1 cellular context compared by ENCODE assay signal in the genomic region with DNA sequence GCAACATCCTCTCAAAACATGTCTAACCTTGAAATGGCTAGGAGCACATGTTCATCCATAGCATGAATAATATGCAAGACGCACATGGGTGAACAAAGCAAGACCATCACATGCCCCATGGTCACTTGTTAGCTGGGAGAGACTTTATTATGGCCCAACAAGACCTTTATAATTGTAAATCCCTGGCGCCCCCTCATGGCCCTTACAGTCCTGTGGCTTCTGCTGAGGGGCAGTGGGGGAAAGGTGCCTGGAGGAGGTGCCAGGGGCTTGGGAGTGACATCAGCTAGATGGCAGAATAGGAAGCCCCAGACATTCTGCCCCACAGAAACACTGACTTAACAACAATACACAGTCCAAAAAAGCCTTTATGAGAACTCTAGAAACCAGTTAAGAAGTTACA.
TF ChIP-seq lines count a peak whose summit lies in the region.

No MANE protein-coding gene starts in this region.

TF ChIP-seq in SK-N-SH, 30 proteins besides CTCF, POLR2A, EP300 and RAD21 (continued from another document):
- TF ChIP-seq, protein P1, sequence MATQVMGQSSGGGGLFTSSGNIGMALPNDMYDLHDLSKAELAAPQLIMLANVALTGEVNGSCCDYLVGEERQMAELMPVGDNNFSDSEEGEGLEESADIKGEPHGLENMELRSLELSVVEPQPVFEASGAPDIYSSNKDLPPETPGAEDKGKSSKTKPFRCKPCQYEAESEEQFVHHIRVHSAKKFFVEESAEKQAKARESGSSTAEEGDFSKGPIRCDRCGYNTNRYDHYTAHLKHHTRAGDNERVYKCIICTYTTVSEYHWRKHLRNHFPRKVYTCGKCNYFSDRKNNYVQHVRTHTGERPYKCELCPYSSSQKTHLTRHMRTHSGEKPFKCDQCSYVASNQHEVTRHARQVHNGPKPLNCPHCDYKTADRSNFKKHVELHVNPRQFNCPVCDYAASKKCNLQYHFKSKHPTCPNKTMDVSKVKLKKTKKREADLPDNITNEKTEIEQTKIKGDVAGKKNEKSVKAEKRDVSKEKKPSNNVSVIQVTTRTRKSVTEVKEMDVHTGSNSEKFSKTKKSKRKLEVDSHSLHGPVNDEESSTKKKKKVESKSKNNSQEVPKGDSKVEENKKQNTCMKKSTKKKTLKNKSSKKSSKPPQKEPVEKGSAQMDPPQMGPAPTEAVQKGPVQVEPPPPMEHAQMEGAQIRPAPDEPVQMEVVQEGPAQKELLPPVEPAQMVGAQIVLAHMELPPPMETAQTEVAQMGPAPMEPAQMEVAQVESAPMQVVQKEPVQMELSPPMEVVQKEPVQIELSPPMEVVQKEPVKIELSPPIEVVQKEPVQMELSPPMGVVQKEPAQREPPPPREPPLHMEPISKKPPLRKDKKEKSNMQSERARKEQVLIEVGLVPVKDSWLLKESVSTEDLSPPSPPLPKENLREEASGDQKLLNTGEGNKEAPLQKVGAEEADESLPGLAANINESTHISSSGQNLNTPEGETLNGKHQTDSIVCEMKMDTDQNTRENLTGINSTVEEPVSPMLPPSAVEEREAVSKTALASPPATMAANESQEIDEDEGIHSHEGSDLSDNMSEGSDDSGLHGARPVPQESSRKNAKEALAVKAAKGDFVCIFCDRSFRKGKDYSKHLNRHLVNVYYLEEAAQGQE (IDR thresholded peaks at IDR 0.05; ENCODE audit: low read depth, low read length): no peak
- TF ChIP-seq TCF12 (IDR thresholded peaks at IDR 0.05): no peak
- no peak for TF ChIP-seq POLR2AphosphoS5 (IDR thresholded peaks at IDR 0.05; ENCODE audit: low read depth, low read length)
- TF ChIP-seq MEF2A (IDR thresholded peaks at IDR 0.05; ENCODE audit: borderline replicate concordance, low read depth): no peak
